ENCODE assay signal across 8 cellular contexts in the genomic region with DNA sequence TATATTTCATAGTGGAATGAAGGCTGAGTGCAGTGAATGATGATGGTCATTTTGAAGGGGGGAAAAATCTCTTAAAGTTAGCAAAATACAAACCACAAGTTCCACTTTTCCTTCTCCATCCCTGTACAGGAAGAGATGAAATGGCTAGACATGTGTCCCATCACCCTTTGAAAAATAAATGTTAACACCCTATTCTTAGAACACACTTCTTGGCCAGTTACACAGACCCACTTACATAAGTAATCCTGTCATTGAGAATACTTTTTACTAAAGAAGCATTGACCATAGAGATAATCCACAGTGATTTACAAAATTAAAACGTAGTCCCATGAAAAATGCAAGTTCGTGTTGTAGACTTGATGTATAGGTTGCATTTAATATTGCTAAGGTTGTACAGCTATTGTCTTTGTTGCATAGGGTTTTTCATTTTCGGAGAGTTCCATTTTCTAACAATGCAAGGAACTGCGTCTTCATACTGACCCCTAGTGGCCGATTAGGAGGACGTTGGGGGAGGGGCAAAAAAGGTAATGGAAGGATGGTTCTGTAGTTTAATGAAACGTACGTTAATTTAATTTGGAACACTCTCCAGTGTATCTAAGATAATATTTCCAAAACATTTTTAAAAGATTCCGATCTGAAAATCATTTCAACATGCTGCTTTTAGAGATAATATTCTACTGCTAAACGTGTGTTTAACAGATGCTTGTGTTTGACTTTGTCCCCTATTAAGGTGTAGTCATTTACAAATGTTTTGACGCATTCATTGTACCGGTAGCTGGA.
DNase-seq lines count a peak whose midpoint lies in the region; ATAC-seq and TF ChIP-seq lines count a peak whose summit lies in the region.

No MANE protein-coding gene starts in this region.

- DNase-seq in Ammon's horn (ENCODE audit: low spot score), result peak; percentile 75
- DNase-seq in NCI-H128 (lab: John Stamatoyannopoulos, UW; ENCODE audit: unreplicated experiment), result peak; percentile 13
- DNase-seq in T-helper 17 cell, result peak in 2 of 3 donors; percentile 31 to 63
- DNase-seq in anterior cingulate cortex (lab: John Stamatoyannopoulos, UW), result peak in 31 of 58 donors; percentile 3 to 66 (median 15)
- peak in 2 of 3 donors; percentile 22 to 57 for DNase-seq in right cardiac atrium
- peak; percentile 32 to 35 for DNase-seq in gastrocnemius medialis

- no peak overlapping the region for H3K4me3 Mint-ChIP-seq in T-helper 17 cell

- H3K36me3 ChIP-seq in gastrocnemius medialis, result no peaks in the 10 kb centered on the region

- peaks cover 2% of the 10 kb centered on the region for H3K36me3 Mint-ChIP-seq in T-helper 17 cell (ENCODE audit: low read depth)

- ATAC-seq in GM21515 (IDR thresholded peaks at IDR 0.05; ENCODE audit: unreplicated experiment), result peak; percentile 66
- ATAC-seq in T-helper 17 cell, result peak; percentile 86
- peak; percentile 75 to 79 for ATAC-seq in right cardiac atrium
- ATAC-seq in gastrocnemius medialis, result peak; percentile 71 to 77
- ATAC-seq in GM21381 (IDR thresholded peaks at IDR 0.05; ENCODE audit: unreplicated experiment), result no peak

- TF ChIP-seq POLR2A in gastrocnemius medialis (IDR thresholded peaks at IDR 0.05), result no peak

- peak; percentile 78 to 90 (median 85) for TF ChIP-seq CTCF in gastrocnemius medialis (IDR thresholded peaks at IDR 0.05 in 4 of 5, conservative IDR thresholded peaks at IDR 0.05 in 1 of 5)

- no peaks in the 10 kb centered on the region for H3K9me3 ChIP-seq in T-helper 17 cell (ENCODE audit: control insufficient read depth, low read length, poor library complexity, severe bottlenecking)
- H3K9me3 ChIP-seq in right cardiac atrium (ENCODE audit: control insufficient read depth, low read length), result no peaks in the 10 kb centered on the region
- no peaks in the 10 kb centered on the region for H3K9me3 ChIP-seq in gastrocnemius medialis

- H3K4me1 ChIP-seq in right cardiac atrium (ENCODE audit: control insufficient read depth, insufficient read depth, low read length), result no peaks in the 10 kb centered on the region
- peaks cover 0 to 4% of the 10 kb centered on the region in 2 donors for H3K4me1 ChIP-seq in gastrocnemius medialis

- H3K27ac ChIP-seq in right cardiac atrium (ENCODE audit: low read length) (no peak overlapping the region), gastrocnemius medialis (no peak overlapping the region)

- intact Hi-C loops in right cardiac atrium (cut with DNase I), result loop anchor here (5.0 to 10.0 kb wide), 5 partner anchors 274 to 976 kb away; a partner anchor contains a TSS
- intact Hi-C loops in gastrocnemius medialis (cut with DNase I; ENCODE audit: low total_unique reads), result loop anchor here (2.0 to 10.0 kb wide), 4 partner anchors 78 to 1911 kb away; a partner anchor contains a TSS

- H3K4me3 ChIP-seq in right cardiac atrium (ENCODE audit: low read length), result no peak overlapping the region
- H3K4me3 ChIP-seq in gastrocnemius medialis, result no peak overlapping the region

- peaks cover 5% of the 10 kb centered on the region for H3K4me1 Mint-ChIP-seq in T-helper 17 cell

- H3K27ac Mint-ChIP-seq in T-helper 17 cell, result no peak overlapping the region

- no peaks in the 10 kb centered on the region for H3K27me3 ChIP-seq in right cardiac atrium (ENCODE audit: control insufficient read depth, insufficient read depth)
- no peaks in the 10 kb centered on the region for H3K27me3 ChIP-seq in gastrocnemius medialis

- H3K27me3 Mint-ChIP-seq in T-helper 17 cell, result peaks cover 10% of the 10 kb centered on the region

- in situ Hi-C loops in gastrocnemius medialis (cut with MboI; ENCODE audit: low sequenced_read_pairs in 4 of 4), result loop anchor here (5.0 to 25.0 kb wide), 7 partner anchors 401 to 1501 kb away; no protein-coding TSS in a partner anchor

- WGBS in right cardiac atrium, result 6% methylated on average over 12 of the region's 12 CpGs

Comparison
In these comparisons a context has a peak if more than half of its experiments do, and no peak if none do; other contexts are left out.
1. DNase-seq: peak in every context shown above with its lines; median percentile 75 in Ammon's horn; 47 in T-helper 17 cell; 40 in right cardiac atrium; 34 in gastrocnemius medialis; 15 in anterior cingulate cortex; 13 in NCI-H128.